In the genomic region with DNA sequence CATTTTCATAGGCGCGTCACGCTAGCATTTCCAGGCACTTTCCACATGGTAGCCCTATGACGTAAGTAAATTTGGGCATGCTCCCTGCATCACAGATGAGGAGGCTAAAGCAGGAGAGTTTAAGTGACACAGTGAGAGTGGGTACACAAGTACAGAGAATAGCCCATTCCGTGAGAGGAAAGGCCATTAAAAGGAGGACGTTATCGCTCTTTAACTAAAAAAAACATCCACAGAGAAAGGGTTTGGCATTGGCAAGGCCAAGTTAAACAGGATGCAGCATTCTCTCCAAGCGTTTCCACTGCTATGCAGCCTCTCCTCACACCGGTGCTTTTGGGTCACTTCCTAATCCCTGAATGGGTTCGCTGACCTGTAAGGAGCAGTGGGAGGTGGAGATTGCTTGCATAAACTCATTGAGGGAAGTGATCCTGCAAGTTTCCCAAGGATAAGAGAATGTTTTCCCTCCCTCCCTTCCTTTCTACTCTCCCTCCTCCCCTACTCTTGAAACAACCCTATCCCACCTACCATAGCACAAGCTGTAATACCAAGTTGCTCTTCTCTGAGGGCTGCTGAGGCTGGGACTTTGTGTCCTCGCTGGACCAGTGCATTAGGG, we compare ENCODE assay signal across 14 cellular contexts.
DNase-seq lines count a peak whose midpoint lies in the region; ATAC-seq and TF ChIP-seq lines count a peak whose summit lies in the region.
"Had no signal": no experiment of that assay in that cellular context is flagged by ENCODE, and none has a peak within 500 bp of the region (broad histone marks: within the 10 kb centered on the region; RNA-seq: fewer than 3 reads in every experiment).

No MANE protein-coding gene starts in this region.

- H3K9me3 ChIP-seq in left ventricle myocardium inferior (replicated peaks): peaks cover 5% of the 10 kb centered on the region
- H3K9me3 ChIP-seq: adrenal gland had no signal

- peaks cover 44% of the 10 kb centered on the region for H3K4me1 ChIP-seq in left ventricle myocardium inferior

- H3K27ac Mint-ChIP-seq in neural crest cell (ENCODE audit: unreplicated experiment): peak overlapping the region; percentile 30
- no peak overlapping the region for H3K27ac Mint-ChIP-seq in activated CD4-positive, alpha-beta memory T cell treated with anti-CD3 and anti-CD28 coated beads, Interleukin-2, amount 10 ng/mL, durations not matched to agents 7 days and 5 days
- no peak overlapping the region for H3K27ac Mint-ChIP-seq in immature natural killer cell
- H3K27ac Mint-ChIP-seq: naive thymus-derived CD8-positive, alpha-beta T cell had no signal

- H3K27ac ChIP-seq in left ventricle myocardium inferior (replicated peaks): peak overlapping the region; percentile 16
- H3K27ac ChIP-seq: WERI-Rb-1 had no signal

- POLR2A ChIA-PET in activated CD4-positive, alpha-beta memory T cell treated with anti-CD3 and anti-CD28 coated beads, Interleukin-2, amount 10 ng/mL, durations not matched to agents 7 days and 5 days (lab: Charles Lee): no interaction called here

- intact Hi-C loops in left ventricle myocardium inferior (cut with micrococcal nuclease): no loop called here

- H3K4me3 Mint-ChIP-seq in neural crest cell: peak overlapping the region; percentile 19
- H3K4me3 Mint-ChIP-seq in activated CD4-positive, alpha-beta memory T cell treated with anti-CD3 and anti-CD28 coated beads, Interleukin-2, amount 10 ng/mL, durations not matched to agents 7 days and 5 days: no peak overlapping the region
- no peak overlapping the region for H3K4me3 Mint-ChIP-seq in immature natural killer cell
- H3K4me3 Mint-ChIP-seq: naive thymus-derived CD8-positive, alpha-beta T cell had no signal

- H3K9me3 Mint-ChIP-seq in neural crest cell (peaks cover 12% of the 10 kb centered on the region), immature natural killer cell (peaks cover 0 to 1% (median 0%) of the 10 kb centered on the region in 6 donors)
- H3K9me3 Mint-ChIP-seq in activated CD4-positive, alpha-beta memory T cell treated with anti-CD3 and anti-CD28 coated beads, Interleukin-2, amount 10 ng/mL, durations not matched to agents 7 days and 5 days: no peaks in the 10 kb centered on the region

- H3K4me3 ChIP-seq in H7 (ENCODE audit: insufficient read depth, low read depth, low read length) (no peak overlapping the region), left ventricle myocardium inferior (no peak overlapping the region)
- H3K4me3 ChIP-seq: adrenal gland had no signal

- TF ChIP-seq CTCF in left ventricle myocardium inferior (IDR thresholded peaks at IDR 0.05; ENCODE audit: borderline replicate concordance) (no peak), neural crest cell (conservative IDR thresholded peaks at IDR 0.05) (no peak)

- H3K4me1 Mint-ChIP-seq in neural crest cell: peaks cover 17% of the 10 kb centered on the region
- H3K4me1 Mint-ChIP-seq in activated CD4-positive, alpha-beta memory T cell treated with anti-CD3 and anti-CD28 coated beads, Interleukin-2, amount 10 ng/mL, durations not matched to agents 7 days and 5 days: no peaks in the 10 kb centered on the region
- peaks cover 0 to 7% of the 10 kb centered on the region in 2 donors for H3K4me1 Mint-ChIP-seq in immature natural killer cell

- peaks cover 17% of the 10 kb centered on the region for H3K36me3 Mint-ChIP-seq in neural crest cell (ENCODE audit: low read depth)
- H3K36me3 Mint-ChIP-seq in activated CD4-positive, alpha-beta memory T cell treated with anti-CD3 and anti-CD28 coated beads, Interleukin-2, amount 10 ng/mL, durations not matched to agents 7 days and 5 days (ENCODE audit: low read depth): peaks cover 5% of the 10 kb centered on the region
- peaks cover 0 to 3% (median 0%) of the 10 kb centered on the region in 3 donors for H3K36me3 Mint-ChIP-seq in immature natural killer cell

- CTCF ChIA-PET in activated CD4-positive, alpha-beta memory T cell treated with anti-CD3 and anti-CD28 coated beads, Interleukin-2, amount 10 ng/mL, durations not matched to agents 7 days and 5 days (lab: Charles Lee): no interaction called here

- DNase-seq in H7 (peak; percentile 64), amniotic epithelial cell (ENCODE audit: low read depth) (peak; percentile 40), left ventricle myocardium inferior (no peak), neural crest cell (ENCODE audit: low read depth, low spot score) (no peak), HPDE6-E6E7 (ENCODE audit: extremely low spot score) (no peak), immature natural killer cell (no peak)
- no peak for DNase-seq in activated CD4-positive, alpha-beta memory T cell treated with anti-CD3 and anti-CD28 coated beads, Interleukin-2, amount 10 ng/mL, durations not matched to agents 7 days and 5 days
- DNase-seq: activated T-cell treated with anti-CD3 and anti-CD28 coated beads for 4 hours; DMS53; naive thymus-derived CD8-positive, alpha-beta T cell; NCI-H1092; WERI-Rb-1 had no signal

- H3K27me3 Mint-ChIP-seq in neural crest cell (ENCODE audit: low read depth) (no peaks in the 10 kb centered on the region), immature natural killer cell (ENCODE audit: low read depth in 3 of 3) (peaks cover 0 to 2% (median 2%) of the 10 kb centered on the region in 3 donors)
- H3K27me3 Mint-ChIP-seq in activated CD4-positive, alpha-beta memory T cell treated with anti-CD3 and anti-CD28 coated beads, Interleukin-2, amount 10 ng/mL, durations not matched to agents 7 days and 5 days: no peaks in the 10 kb centered on the region
- H3K27me3 Mint-ChIP-seq: naive thymus-derived CD8-positive, alpha-beta T cell had no signal

- no peaks in the 10 kb centered on the region for H3K27me3 ChIP-seq in H7 (ENCODE audit: control insufficient read depth, insufficient read depth, low read length)
- no peaks in the 10 kb centered on the region for H3K27me3 ChIP-seq in left ventricle myocardium inferior (ENCODE audit: low read depth)
- H3K27me3 ChIP-seq: adrenal gland had no signal

- H3K36me3 ChIP-seq in H7 (replicated peaks; ENCODE audit: control insufficient read depth, insufficient read depth, low read length): no peaks in the 10 kb centered on the region
- H3K36me3 ChIP-seq in left ventricle myocardium inferior: no peaks in the 10 kb centered on the region
- H3K36me3 ChIP-seq: adrenal gland, WERI-Rb-1 had no signal

- no peak for ATAC-seq in HG03108 (IDR thresholded peaks at IDR 0.05; ENCODE audit: unreplicated experiment)
- ATAC-seq: naive thymus-derived CD8-positive, alpha-beta T cell had no signal

Comparison
In these comparisons a context has a peak if more than half of its experiments do, and no peak if none do; other contexts are left out.
1. DNase-seq: peak in H7 (single experiment) and amniotic epithelial cell (single experiment); none in left ventricle myocardium inferior (single experiment), neural crest cell (single experiment), activated CD4-positive, alpha-beta memory T cell treated with anti-CD3 and anti-CD28 coated beads, Interleukin-2, amount 10 ng/mL, durations not matched to agents 7 days and 5 days (single experiment), HPDE6-E6E7 (single experiment) and immature natural killer cell (0 of 3).